ENCODE assay signal across 10 cellular contexts in genomic region chr1:4267381-4268261, GRCh38.
DNase-seq lines count a peak whose midpoint lies in the region; ATAC-seq and TF ChIP-seq lines count a peak whose summit lies in the region.
"Had no signal": no experiment of that assay in that cellular context is flagged by ENCODE, and none has a peak within 500 bp of the region (broad histone marks: within the 10 kb centered on the region; RNA-seq: fewer than 3 reads in every experiment).

No MANE protein-coding gene starts in this region.

- ATAC-seq in GM19463 (IDR thresholded peaks at IDR 0.05; ENCODE audit: unreplicated experiment): peak; percentile 81
- ATAC-seq in HG03064 (IDR thresholded peaks at IDR 0.05; ENCODE audit: low read depth, unreplicated experiment): peak; percentile 91
- peak; percentile 20 for ATAC-seq in activated naive CD8-positive, alpha-beta T cell treated with anti-CD3 and anti-CD28 coated beads, Interleukin-2, amount 50 U/mL, for 24 hours
- no peak for ATAC-seq in activated CD4-positive, alpha-beta T cell treated with anti-CD3 and anti-CD28 coated beads for 36 hours

- DNase-seq in GM12865 (ENCODE audit: low read depth) (peak; percentile 41), DMS153 (lab: John Stamatoyannopoulos, UW) (no peak), SKM-1 treated with dmso at 0.1 percent for 144 hours (lab: John Stamatoyannopoulos, UW; ENCODE audit: unreplicated experiment) (no peak), NCI-H446 treated with DMSO at 0.1 percent for 48 hours (lab: John Stamatoyannopoulos, UW) (no peak)
- no peak for DNase-seq in activated naive CD8-positive, alpha-beta T cell treated with anti-CD3 and anti-CD28 coated beads, Interleukin-2, amount 50 U/mL, for 24 hours
- DNase-seq in activated CD4-positive, alpha-beta T cell treated with anti-CD3 and anti-CD28 coated beads for 36 hours: no peak
- DNase-seq: NCI-H2171, right lobe of liver had no signal

- no peak overlapping the region for H3K4me3 ChIP-seq in GM12865 (ENCODE audit: low read depth, low read length)
- H3K4me3 ChIP-seq: right lobe of liver had no signal

- H3K27me3 Mint-ChIP-seq in activated naive CD8-positive, alpha-beta T cell treated with anti-CD3 and anti-CD28 coated beads, Interleukin-2, amount 50 U/mL, for 24 hours: peaks cover 13% of the 10 kb centered on the region
- H3K27me3 Mint-ChIP-seq in activated CD4-positive, alpha-beta T cell treated with anti-CD3 and anti-CD28 coated beads for 36 hours: peaks cover 10% of the 10 kb centered on the region

- CTCF ChIA-PET in activated CD4-positive, alpha-beta T cell treated with anti-CD3 and anti-CD28 coated beads for 36 hours (lab: Charles Lee): no interaction called here

- no peak for TF ChIP-seq CTCF in GM12865 (IDR thresholded peaks at IDR 0.05; ENCODE audit: insufficient read depth, low read depth, low read length, missing control alignments)

- H3K4me1 Mint-ChIP-seq in activated naive CD8-positive, alpha-beta T cell treated with anti-CD3 and anti-CD28 coated beads, Interleukin-2, amount 50 U/mL, for 24 hours: no peaks in the 10 kb centered on the region
- no peaks in the 10 kb centered on the region for H3K4me1 Mint-ChIP-seq in activated CD4-positive, alpha-beta T cell treated with anti-CD3 and anti-CD28 coated beads for 36 hours

- no peak overlapping the region for H3K27ac Mint-ChIP-seq in activated naive CD8-positive, alpha-beta T cell treated with anti-CD3 and anti-CD28 coated beads, Interleukin-2, amount 50 U/mL, for 24 hours
- H3K27ac Mint-ChIP-seq in activated CD4-positive, alpha-beta T cell treated with anti-CD3 and anti-CD28 coated beads for 36 hours: no peak overlapping the region

- POLR2A ChIA-PET in activated CD4-positive, alpha-beta T cell treated with anti-CD3 and anti-CD28 coated beads for 36 hours (lab: Charles Lee): no interaction called here

- intact Hi-C loops in activated CD4-positive, alpha-beta T cell treated with anti-CD3 and anti-CD28 coated beads for 36 hours (cut with DNase I, micrococcal nuclease): no loop called here

- no peak overlapping the region for H3K4me3 Mint-ChIP-seq in activated naive CD8-positive, alpha-beta T cell treated with anti-CD3 and anti-CD28 coated beads, Interleukin-2, amount 50 U/mL, for 24 hours
- H3K4me3 Mint-ChIP-seq in activated CD4-positive, alpha-beta T cell treated with anti-CD3 and anti-CD28 coated beads for 36 hours: no peak overlapping the region

- H3K9me3 Mint-ChIP-seq in activated naive CD8-positive, alpha-beta T cell treated with anti-CD3 and anti-CD28 coated beads, Interleukin-2, amount 50 U/mL, for 24 hours: no peaks in the 10 kb centered on the region
- no peaks in the 10 kb centered on the region for H3K9me3 Mint-ChIP-seq in activated CD4-positive, alpha-beta T cell treated with anti-CD3 and anti-CD28 coated beads for 36 hours (ENCODE audit: low read depth)

- H3K36me3 Mint-ChIP-seq in activated naive CD8-positive, alpha-beta T cell treated with anti-CD3 and anti-CD28 coated beads, Interleukin-2, amount 50 U/mL, for 24 hours (ENCODE audit: low read depth): no peaks in the 10 kb centered on the region
- H3K36me3 Mint-ChIP-seq in activated CD4-positive, alpha-beta T cell treated with anti-CD3 and anti-CD28 coated beads for 36 hours (ENCODE audit: low read depth): no peaks in the 10 kb centered on the region
